28 cellular contexts compared by ENCODE assay signal in genomic region chr15:81852826-81853225, GRCh38.
"Had no signal": no experiment of that assay in that cellular context is flagged by ENCODE, and none has a peak within 500 bp of the region (broad histone marks: within the 10 kb centered on the region; RNA-seq: fewer than 3 reads in every experiment).

No MANE protein-coding gene starts in this region.

- H3K9me3 ChIP-seq: Peyer's patch had no signal

- ATAC-seq: activated CD8-positive, alpha-beta memory T cell treated with anti-CD3 and anti-CD28 coated beads, Interleukin-2, amount 10 ng/mL, durations not matched to agents 7 days and 5 days; activated naive CD4-positive, alpha-beta T cell treated with anti-CD3 and anti-CD28 coated beads, Interleukin-2, amount 50 U/mL, for 72 hours; activated naive CD8-positive, alpha-beta T cell treated with anti-CD3 and anti-CD28 coated beads, Interleukin-2, amount 50 U/mL, for 24 hours; activated T-cell treated with anti-CD3 and anti-CD28 coated beads, Interleukin-2, amount 50 U/mL, for 4 hours; WTC11 had no signal

- H3K27ac ChIP-seq: brain microvascular endothelial cell, cardiac muscle cell, Peyer's patch, RWPE1, SJCRH30 had no signal

- H3K4me3 ChIP-seq: cardiac muscle cell, Peyer's patch, SJCRH30 had no signal

- H3K27me3 ChIP-seq: brain microvascular endothelial cell, cardiac muscle cell, Peyer's patch, SJCRH30 had no signal

- DNase-seq: activated CD4-positive, alpha-beta T cell treated with anti-CD3 and anti-CD28 coated beads for 48 hours; activated CD4-positive, alpha-beta T cell treated with anti-CD3 and anti-CD28 coated beads, Interleukin-2, amount 50 U/mL, for 48 hours; activated CD4-positive, CD25-positive, alpha-beta regulatory T cell treated with anti-CD3 and anti-CD28 coated beads, Interleukin-2, amount 50 U/mL, for 72 hours; activated CD8-positive, alpha-beta memory T cell treated with anti-CD3 and anti-CD28 coated beads, Interleukin-2, amount 10 ng/mL, durations not matched to agents 7 days and 5 days; activated effector memory CD4-positive, alpha-beta T cell treated with anti-CD3 and anti-CD28 coated beads, Interleukin-2, amount 50 U/mL, for 16 hours; activated naive CD4-positive, alpha-beta T cell treated with Interleukin-2 at 50 U/mL for 16 hours; activated naive CD8-positive, alpha-beta T cell treated with anti-CD3 and anti-CD28 coated beads, Interleukin-2, amount 50 U/mL, for 24 hours; activated T-cell treated with anti-CD3 and anti-CD28 coated beads, Interleukin-2, amount 50 U/mL, for 4 hours; amygdala; brain microvascular endothelial cell; KG1; NCI-H1092; NCI-H1417; NCI-H1694; NCI-H2029; NCI-H2107; NCI-H2171 treated with DMSO at 0.1 percent for 48 hours; NCI-H226; NCI-H526; NCI-H774; Peyer's patch; Right ventricle myocardium superior; SJCRH30; T-helper 9 cell had no signal

- H3K36me3 ChIP-seq: brain microvascular endothelial cell, cardiac muscle cell, Peyer's patch, SJCRH30 had no signal

- H3K4me1 ChIP-seq: Peyer's patch, SJCRH30 had no signal
